In the genomic region with DNA sequence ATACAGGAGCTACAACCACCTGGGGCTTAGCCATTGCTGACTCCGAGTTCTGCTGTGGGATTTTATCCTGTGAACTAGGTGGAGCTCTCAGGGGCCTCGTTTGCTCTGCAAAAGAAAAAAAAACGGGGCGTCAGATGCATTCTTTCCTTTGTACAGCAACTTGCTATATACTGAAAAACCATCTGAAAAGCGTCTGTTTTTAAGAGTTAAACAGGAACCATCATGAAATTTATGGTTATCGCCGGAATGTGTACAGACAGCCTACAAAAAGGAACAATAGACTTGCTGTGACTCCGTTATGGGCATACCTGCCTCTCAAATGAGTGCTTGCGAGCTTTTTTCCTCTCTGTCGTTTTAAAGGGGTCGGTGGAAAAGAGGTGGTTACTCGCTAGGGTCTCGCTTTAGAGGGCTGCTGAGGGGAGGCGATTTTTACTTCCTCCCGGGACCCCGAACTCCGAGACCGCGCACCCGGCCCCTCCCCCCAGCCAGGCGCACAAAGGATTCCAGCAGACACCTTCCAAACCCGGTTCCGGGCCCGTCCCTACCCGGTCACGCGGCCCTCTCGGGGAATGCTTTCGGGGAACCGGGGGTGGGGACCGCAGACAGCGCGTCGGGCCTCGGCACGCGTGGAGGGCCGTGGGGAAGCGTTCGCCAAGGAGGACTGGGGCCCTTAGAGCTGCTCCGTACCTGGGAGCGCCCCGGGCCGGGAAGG, we compare ENCODE assay signal across 8 cellular contexts. TPM values are rescaled to one million over a fixed set of nuclear protein-coding genes. Genes with fewer than 3 reads are reported as not detected.
DNase-seq lines count a peak whose midpoint lies in the region; ATAC-seq and TF ChIP-seq lines count a peak whose summit lies in the region.

No MANE protein-coding gene starts in this region.

- TF ChIP-seq CTCF in coronary artery (IDR thresholded peaks at IDR 0.05) (no peak), left lung (IDR thresholded peaks at IDR 0.05) (no peak)

- no peaks in the 10 kb centered on the region for H3K9me3 ChIP-seq in left lung

- H3K4me3 ChIP-seq in coronary artery (peak overlapping the region; percentile 94), left lung (peak overlapping the region; percentile 62 to 69)

- H3K27ac ChIP-seq in coronary artery (peak overlapping the region; percentile 89 to 98), left lung (peak overlapping the region; percentile 94 to 96)

- POLR2A ChIA-PET in HEK293T (lab: Yijun Ruan, JAX) = interaction anchor here (0.8 to 2.8 kb wide), 4 partner anchors 32 to 72 kb away, joined by 3 to 13 read pairs (median 8); partner anchors contain the start of genes C5orf34, NNT and TMEM267

- H3K4me1 ChIP-seq in left lung = peaks cover 22 to 45% of the 10 kb centered on the region in 2 donors

- DNase-seq in GDM1 (lab: John Stamatoyannopoulos, UW) (peak; percentile 40), HEK293T (ENCODE audit: extremely low spot score) (peak; percentile 41), NCI-H1694 (lab: John Stamatoyannopoulos, UW) (peak; percentile 41), coronary artery (ENCODE audit: low spot score) (peak; percentile 74), left lung (peak; percentile 72 to 90), SIG-M5 treated with dmso at 0.1 percent for 504 hours (lab: John Stamatoyannopoulos, UW; ENCODE audit: unreplicated experiment) (no peak)
- peak; percentile 7 for DNase-seq in activated CD4-positive, CD25-positive, alpha-beta regulatory T cell treated with anti-CD3 and anti-CD28 coated beads, Interleukin-2, amount 50 U/mL, for 16 hours (ENCODE audit: low read depth, low spot score)
- peak; percentile 31 for DNase-seq in stimulated activated CD4-positive, alpha-beta T cell treated with anti-CD3 and anti-CD28 coated beads, Interleukin-2, amount 100 ng/mL, for 4 hours (ENCODE audit: low read depth)

- intact Hi-C loops in left lung (cut with DNase I) = no loop called here

- peaks cover 0 to 9% of the 10 kb centered on the region in 2 donors for H3K36me3 ChIP-seq in left lung

- CTCF ChIA-PET in HEK293T (lab: Yijun Ruan, JAX) = interaction anchor here (1.2 to 1.5 kb wide), 2 partner anchors 41 to 76 kb away, joined by 3 to 4 read pairs; partner anchors contain the start of gene C5orf34

- peak; percentile 62 for ATAC-seq in left lung

- H3K27me3 ChIP-seq in left lung = no peaks in the 10 kb centered on the region

TF ChIP-seq in HEK293T, 16 proteins besides CTCF, POLR2A, EP300 and RAD21:
- no peak for TF ChIP-seq PKNOX1 (IDR thresholded peaks at IDR 0.05)
- no peak for TF ChIP-seq HDGF (IDR thresholded peaks at IDR 0.05; ENCODE audit: borderline replicate concordance)
- TF ChIP-seq FOXK2 (IDR thresholded peaks at IDR 0.05) = no peak
- TF ChIP-seq LEF1 (IDR thresholded peaks at IDR 0.05; ENCODE audit: borderline replicate concordance) = no peak
- TF ChIP-seq ARNT (IDR thresholded peaks at IDR 0.05) = no peak
- TF ChIP-seq ELF4 (IDR thresholded peaks at IDR 0.05) = no peak
- no peak; the same call in 1 of the 2 replicates for TF ChIP-seq ZNF384 (IDR thresholded peaks at IDR 0.05)
- no peak for TF ChIP-seq FOXM1 (IDR thresholded peaks at IDR 0.05; ENCODE audit: borderline replicate concordance)
- TF ChIP-seq NFRKB (IDR thresholded peaks at IDR 0.05) = no peak
- TF ChIP-seq SUZ12 (IDR thresholded peaks at IDR 0.05) = no peak
- TF ChIP-seq BHLHE40 (IDR thresholded peaks at IDR 0.05; ENCODE audit: borderline replicate concordance) = no peak
- no peak for TF ChIP-seq CTBP1 (IDR thresholded peaks at IDR 0.05; ENCODE audit: borderline replicate concordance)
- no peak for TF ChIP-seq FOXA1 (IDR thresholded peaks at IDR 0.05)

RNA-seq across cellular contexts. Expression of gene PAIP1, which starts 0.8 kb away (rescaled TPM):
- 10 to 100 TPM; 78.2 to 78.6 TPM for total RNA-seq in left lung

RNA-seq across cellular contexts. Expression of gene C5orf34, which starts 41.1 kb away (rescaled TPM):
- total RNA-seq in left lung = 1 to 10 TPM; 1.8 to 2.2 TPM

RNA-seq across cellular contexts. Expression of gene NNT, which starts 46.9 kb away (rescaled TPM):
- total RNA-seq in left lung = 100 to 1,000 TPM in 1 of 2 donors, 10 to 100 TPM in 1; 72.5 to 112 TPM
